In the genomic region with DNA sequence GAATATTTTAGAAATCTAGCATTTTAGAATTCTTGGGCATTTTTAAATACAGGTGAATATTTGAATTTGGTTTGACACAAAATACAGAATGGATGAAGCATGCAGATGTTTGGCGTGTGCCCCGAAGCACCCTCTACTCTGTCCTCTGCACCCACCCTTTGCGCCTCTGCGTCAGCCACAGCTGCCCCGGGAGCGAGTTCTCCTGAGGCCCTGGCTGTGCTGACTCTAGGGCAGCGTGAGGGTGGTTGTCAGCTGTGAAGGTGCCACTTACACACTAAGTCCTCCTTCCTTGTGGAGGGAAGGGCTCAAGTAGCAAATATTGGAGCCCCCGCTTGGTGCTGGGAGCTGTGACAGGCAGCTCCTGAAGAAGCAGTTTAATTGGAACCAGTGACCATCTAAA, we compare ENCODE assay signal across 15 cellular contexts. TPM values are rescaled to one million over a fixed set of nuclear protein-coding genes. Genes with fewer than 3 reads are reported as not detected.
DNase-seq lines count a peak whose midpoint lies in the region; ATAC-seq and TF ChIP-seq lines count a peak whose summit lies in the region.
"Had no signal": no experiment of that assay in that cellular context is flagged by ENCODE, and none has a peak within 500 bp of the region (broad histone marks: within the 10 kb centered on the region; RNA-seq: fewer than 3 reads in every experiment).

No MANE protein-coding gene starts in this region.

- H3K27ac ChIP-seq in caudate nucleus (ENCODE audit: low read depth, low read length) (peak overlapping the region; percentile 69), left lung (peak overlapping the region in 1 of 2 donors; percentile 72), temporal lobe (ENCODE audit: low read depth, low read length) (peak overlapping the region; percentile 56)

- intact Hi-C loops in activated CD4-positive, alpha-beta T cell treated with anti-CD3 and anti-CD28 coated beads for 36 hours (cut with DNase I, micrococcal nuclease), result no loop called here
- intact Hi-C loops in left lung (cut with DNase I), result no loop called here

- DNase-seq in activated CD4-positive, alpha-beta T cell treated with anti-CD3 and anti-CD28 coated beads for 36 hours, result no peak
- no peak for DNase-seq in activated CD4-positive, alpha-beta T cell treated with anti-CD3 and anti-CD28 coated beads, Interleukin-2, amount 50 U/mL, for 4 hours
- DNase-seq in caudate nucleus (lab: John Stamatoyannopoulos, UW) (peak in 4 of 61 donors; percentile 25 to 35 (median 28)), left lung (no peak), NCI-H2081 treated with DMSO at 0.1 percent for 48 hours (lab: John Stamatoyannopoulos, UW) (no peak), MG63 (no peak), retina (no peak)
- DNase-seq: 8988T; activated CD4-positive, CD25-positive, alpha-beta regulatory T cell treated with anti-CD3 and anti-CD28 coated beads, Interleukin-2, amount 50 U/mL, for 72 hours; activated T-cell treated with anti-CD3 and anti-CD28 coated beads, Interleukin-2, amount 50 U/mL, for 4 hours; CD8-positive, alpha-beta memory T cell; NCI-H1105; PC-3; stimulated activated CD4-positive, alpha-beta T cell treated with anti-CD3 and anti-CD28 coated beads, Interleukin-4, amount 100 ng/mL, for 24 hours had no signal

- POLR2A ChIA-PET in activated CD4-positive, alpha-beta T cell treated with anti-CD3 and anti-CD28 coated beads for 36 hours (lab: Charles Lee), result no interaction called here

- H3K36me3 Mint-ChIP-seq in activated CD4-positive, alpha-beta T cell treated with anti-CD3 and anti-CD28 coated beads for 36 hours (ENCODE audit: low read depth), result peaks cover 51% of the 10 kb centered on the region

- no peaks in the 10 kb centered on the region for H3K9me3 Mint-ChIP-seq in activated CD4-positive, alpha-beta T cell treated with anti-CD3 and anti-CD28 coated beads for 36 hours (ENCODE audit: low read depth)
- H3K9me3 Mint-ChIP-seq: activated T-cell treated with anti-CD3 and anti-CD28 coated beads, Interleukin-2, amount 50 U/mL, for 4 hours; CD8-positive, alpha-beta memory T cell had no signal

- H3K9me3 ChIP-seq in left lung, result no peaks in the 10 kb centered on the region
- H3K9me3 ChIP-seq in MG63, result no peaks in the 10 kb centered on the region

- H3K27ac Mint-ChIP-seq in activated CD4-positive, alpha-beta T cell treated with anti-CD3 and anti-CD28 coated beads for 36 hours, result peak overlapping the region; percentile 55

- H3K4me1 ChIP-seq in left lung, result peaks cover 5 to 74% of the 10 kb centered on the region in 2 donors

- H3K4me3 ChIP-seq in left lung (no peak overlapping the region), MG63 (no peak overlapping the region)

- no peak for ATAC-seq in activated CD4-positive, alpha-beta T cell treated with anti-CD3 and anti-CD28 coated beads for 36 hours
- ATAC-seq in left lung, result peak; percentile 36
- ATAC-seq: activated T-cell treated with anti-CD3 and anti-CD28 coated beads, Interleukin-2, amount 50 U/mL, for 4 hours; PC-3 had no signal

- H3K27me3 Mint-ChIP-seq in activated CD4-positive, alpha-beta T cell treated with anti-CD3 and anti-CD28 coated beads for 36 hours, result no peaks in the 10 kb centered on the region
- H3K27me3 Mint-ChIP-seq: CD8-positive, alpha-beta memory T cell had no signal

- no peak for TF ChIP-seq CTCF in left lung (IDR thresholded peaks at IDR 0.05)

- H3K36me3 ChIP-seq in left lung (peaks cover 0 to 54% of the 10 kb centered on the region in 2 donors), MG63 (peaks cover 55% of the 10 kb centered on the region)

- CTCF ChIA-PET in activated CD4-positive, alpha-beta T cell treated with anti-CD3 and anti-CD28 coated beads for 36 hours (lab: Charles Lee), result interaction anchor here (0.8 kb wide), 1 partner anchor 31 kb away, joined by 3 read pairs; no protein-coding TSS in a partner anchor

- no peak overlapping the region for H3K4me3 Mint-ChIP-seq in activated CD4-positive, alpha-beta T cell treated with anti-CD3 and anti-CD28 coated beads for 36 hours
- H3K4me3 Mint-ChIP-seq: activated T-cell treated with anti-CD3 and anti-CD28 coated beads, Interleukin-2, amount 50 U/mL, for 4 hours had no signal

- H3K27me3 ChIP-seq in left lung (no peaks in the 10 kb centered on the region), MG63 (no peaks in the 10 kb centered on the region)

- peaks cover 22% of the 10 kb centered on the region for H3K4me1 Mint-ChIP-seq in activated CD4-positive, alpha-beta T cell treated with anti-CD3 and anti-CD28 coated beads for 36 hours

RNA-seq across cellular contexts. Expression of a gene that starts 25.0 kb away (rescaled TPM):
- total RNA-seq in activated CD4-positive, alpha-beta T cell treated with anti-CD3 and anti-CD28 coated beads for 36 hours, result 100 to 1,000 TPM; 173 to 208 TPM
- 100 to 1,000 TPM; 263 to 303 TPM for total RNA-seq in left lung
- 52.4 TPM for total RNA-seq in temporal lobe
- total RNA-seq in MG63 (2014; rRNA removed; shearing (Covaris generic); ENCODE audit: low replicate concordance), result 20.8 and 31.9 TPM in 2 replicates

RNA-seq across cellular contexts. Expression of a gene that starts 48.4 kb away (rescaled TPM):
- total RNA-seq in activated CD4-positive, alpha-beta T cell treated with anti-CD3 and anti-CD28 coated beads for 36 hours, result 10 to 100 TPM in 1 of 2 experiments, 1 to 10 TPM in 1; 9.8 to 15.2 TPM
- total RNA-seq in left lung (10 to 100 TPM; 38.4 to 46.5 TPM), temporal lobe (23.4 TPM)
- total RNA-seq in MG63 (2014; rRNA removed; shearing (Covaris generic); ENCODE audit: low replicate concordance), result 15.6 and 59.1 TPM in 2 replicates

RNA-seq across cellular contexts. Expression of a gene that starts 50.6 kb away (rescaled TPM):
- 10 to 100 TPM; 10.1 to 25.4 TPM for total RNA-seq in activated CD4-positive, alpha-beta T cell treated with anti-CD3 and anti-CD28 coated beads for 36 hours
- total RNA-seq in left lung, result 10 to 100 TPM; 14.2 to 14.9 TPM
- 29.7 TPM for total RNA-seq in temporal lobe
- total RNA-seq in MG63 (2014; rRNA removed; shearing (Covaris generic); ENCODE audit: low replicate concordance), result 19.8 and 44.1 TPM in 2 replicates
